ENCODE assay signal across 24 cellular contexts in the genomic region with DNA sequence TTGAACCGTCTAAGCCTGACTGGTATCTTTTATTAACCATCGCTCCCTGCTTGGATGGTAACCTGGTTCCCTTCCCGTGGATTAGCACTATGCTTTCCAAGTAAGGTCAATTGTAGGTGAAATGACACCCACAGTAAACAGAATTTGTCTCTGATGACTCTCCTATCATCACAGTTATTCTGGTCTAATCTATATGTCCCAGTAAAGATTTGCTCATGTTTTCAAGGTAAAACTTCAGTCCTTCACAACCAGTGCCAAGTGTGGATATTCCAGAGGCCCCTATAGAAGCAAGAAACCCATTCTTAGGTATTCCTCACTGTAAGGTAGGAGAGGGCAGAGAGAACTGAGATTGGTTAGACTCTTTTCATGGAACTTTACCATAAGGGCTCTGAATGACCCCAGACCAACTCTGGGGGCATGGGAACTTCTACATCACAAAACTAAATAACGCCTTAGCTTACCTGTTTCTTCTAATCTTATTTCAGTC. TPM values are rescaled to one million over a fixed set of nuclear protein-coding genes. Genes with fewer than 3 reads are reported as not detected.
DNase-seq lines count a peak whose midpoint lies in the region; ATAC-seq and TF ChIP-seq lines count a peak whose summit lies in the region.
"Had no signal": no experiment of that assay in that cellular context is flagged by ENCODE, and none has a peak within 500 bp of the region (broad histone marks: within the 10 kb centered on the region; RNA-seq: fewer than 3 reads in every experiment).

No MANE protein-coding gene starts in this region.

- peaks cover 20% of the 10 kb centered on the region for H3K4me1 ChIP-seq in Caco-2
- H3K4me1 ChIP-seq: BLaER1 had no signal

- peaks cover 67% of the 10 kb centered on the region for H3K36me3 Mint-ChIP-seq in Caco-2 (ENCODE audit: insufficient read depth, unreplicated experiment)
- peaks cover 15% of the 10 kb centered on the region for H3K36me3 Mint-ChIP-seq in WTC11
- H3K36me3 Mint-ChIP-seq in neural crest cell (ENCODE audit: low read depth), result peaks cover 4% of the 10 kb centered on the region
- H3K36me3 Mint-ChIP-seq in naive thymus-derived CD8-positive, alpha-beta T cell, result no peaks in the 10 kb centered on the region
- H3K36me3 Mint-ChIP-seq: CD4-positive, CD25-positive, alpha-beta regulatory T cell had no signal

- TF ChIP-seq CTCF in Caco-2 (IDR thresholded peaks at IDR 0.05; ENCODE audit: insufficient read depth in 1 of 2, low read depth in 1 of 2, low read length in 1 of 2, severe bottlenecking in 1 of 2, unreplicated experiment in 1 of 2) (no peak), WTC11 (IDR thresholded peaks at IDR 0.05) (no peak), neural crest cell (conservative IDR thresholded peaks at IDR 0.05) (no peak)

- no peak overlapping the region for H3K4me3 ChIP-seq in Caco-2 (ENCODE audit: low read depth, low read length)
- H3K4me3 ChIP-seq: BLaER1, HAP-1 had no signal

- ATAC-seq in WTC11 (no peak), esophagus mucosa (peak; percentile 25), HG03039 (IDR thresholded peaks at IDR 0.05; ENCODE audit: unreplicated experiment) (no peak), HG02571 (IDR thresholded peaks at IDR 0.05; ENCODE audit: unreplicated experiment) (no peak)
- ATAC-seq in naive thymus-derived CD8-positive, alpha-beta T cell, result no peak
- ATAC-seq: PC-3 had no signal

- CTCF ChIA-PET in Caco-2 (lab: Charles Lee), result no interaction called here
- CTCF ChIA-PET in WTC11 (lab: Charles Lee), result interaction anchor here (0.9 to 2.9 kb wide), 5 partner anchors 20 to 130 kb away, joined by 3 to 11 read pairs (median 6); no protein-coding TSS in a partner anchor

- H3K27me3 ChIP-seq in Caco-2 (replicated peaks; ENCODE audit: control insufficient read depth, insufficient read depth, low read length), result no peaks in the 10 kb centered on the region
- H3K27me3 ChIP-seq: BLaER1 had no signal

- H3K27ac Mint-ChIP-seq in Caco-2 (ENCODE audit: unreplicated experiment) (peak overlapping the region; percentile 68), WTC11 (no peak overlapping the region; the same call in 1 of the 2 replicates), neural crest cell (ENCODE audit: unreplicated experiment) (peak overlapping the region; percentile 78)
- H3K27ac Mint-ChIP-seq in naive thymus-derived CD8-positive, alpha-beta T cell, result no peak overlapping the region
- H3K27ac Mint-ChIP-seq: CD4-positive, CD25-positive, alpha-beta regulatory T cell; HFFc6 had no signal

- H3K36me3 ChIP-seq in Caco-2 (ENCODE audit: control insufficient read depth, insufficient read depth, low read length), result no peaks in the 10 kb centered on the region; the same call in 1 of the 2 replicates

- no peaks in the 10 kb centered on the region for H3K9me3 ChIP-seq in Caco-2
- H3K9me3 ChIP-seq: BLaER1, HAP-1 had no signal

- POLR2A ChIA-PET in Caco-2 (lab: Charles Lee), result interaction anchor here (1.0 to 1.2 kb wide), 3 partner anchors 10 to 11 kb away, joined by 3 to 19 read pairs (median 3); partner anchors contain the start of gene HAUS4
- POLR2A ChIA-PET in WTC11 (lab: Charles Lee), result interaction anchor here (2.2 kb wide), 1 partner anchor 10 kb away, joined by 10 read pairs; the partner anchor contains the start of gene HAUS4
- POLR2A ChIA-PET in naive thymus-derived CD8-positive, alpha-beta T cell (lab: Charles Lee), result no interaction called here

- intact Hi-C loops in Caco-2 (cut with micrococcal nuclease; ENCODE audit: unreplicated experiment), result no loop called here

- DNase-seq in Caco-2, result no peak
- no peak for DNase-seq in WTC11 (ENCODE audit: low spot score)
- DNase-seq in neural crest cell (ENCODE audit: low read depth, low spot score), result no peak
- DNase-seq in mesenteric fat pad (ENCODE audit: low spot score), result no peak
- DNase-seq in naive thymus-derived CD8-positive, alpha-beta T cell, result no peak
- DNase-seq: 8988T; CD4-positive, CD25-positive, alpha-beta regulatory T cell; GOT3; HFFc6; Kasumi-1; NCI-H1105; NCI-H1436 treated with DMSO at 0.1 percent for 48 hours; NCI-H187 treated with DMSO at 0.1 percent for 48 hours; NCI-H2171 treated with DMSO at 0.1 percent for 48 hours; NCI-H524 treated with DMSO at 0.1 percent for 48 hours; NCI-H82; NK-92 treated with Interleukin-12 subunit alpha and Interleukin-12 subunit beta, amount 100 ng/mL, for 24 hours; PC-3; SHP77 treated with DMSO at 0.1 percent for 48 hours had no signal

- H3K9me3 Mint-ChIP-seq in Caco-2 (ENCODE audit: unreplicated experiment) (no peaks in the 10 kb centered on the region), WTC11 (peaks cover under 1% of the 10 kb centered on the region; the same call in 1 of the 2 replicates), neural crest cell (no peaks in the 10 kb centered on the region)
- H3K9me3 Mint-ChIP-seq in naive thymus-derived CD8-positive, alpha-beta T cell, result no peaks in the 10 kb centered on the region
- H3K9me3 Mint-ChIP-seq: CD4-positive, CD25-positive, alpha-beta regulatory T cell; HFFc6 had no signal

- no TSS peak for BruUV-seq in Caco-2 (replicated peaks; lab: Mats Ljungman, UMichigan)

- peaks cover under 1% of the 10 kb centered on the region for H3K4me1 Mint-ChIP-seq in Caco-2 (ENCODE audit: low read depth, unreplicated experiment)
- H3K4me1 Mint-ChIP-seq in WTC11, result no peaks in the 10 kb centered on the region
- no peaks in the 10 kb centered on the region for H3K4me1 Mint-ChIP-seq in neural crest cell
- no peaks in the 10 kb centered on the region for H3K4me1 Mint-ChIP-seq in naive thymus-derived CD8-positive, alpha-beta T cell
- H3K4me1 Mint-ChIP-seq: CD4-positive, CD25-positive, alpha-beta regulatory T cell had no signal

- H3K4me3 Mint-ChIP-seq in Caco-2 (ENCODE audit: unreplicated experiment) (no peak overlapping the region), WTC11 (no peak overlapping the region), neural crest cell (no peak overlapping the region)
- no peak overlapping the region for H3K4me3 Mint-ChIP-seq in naive thymus-derived CD8-positive, alpha-beta T cell
- H3K4me3 Mint-ChIP-seq: CD4-positive, CD25-positive, alpha-beta regulatory T cell; HFFc6 had no signal

- H3K27me3 Mint-ChIP-seq in Caco-2 (ENCODE audit: insufficient read depth, unreplicated experiment) (no peaks in the 10 kb centered on the region), WTC11 (ENCODE audit: low read depth) (no peaks in the 10 kb centered on the region), neural crest cell (ENCODE audit: low read depth) (no peaks in the 10 kb centered on the region)
- H3K27me3 Mint-ChIP-seq in naive thymus-derived CD8-positive, alpha-beta T cell, result peaks cover 0 to 2% (median 0%) of the 10 kb centered on the region in 5 donors

TF ChIP-seq in WTC11, 78 proteins besides CTCF, POLR2A, EP300 and RAD21:
- TF ChIP-seq USF2 (CRISPR knock-in tag; IDR thresholded peaks at IDR 0.05) (no peak), GABPB1 (CRISPR knock-in tag; IDR thresholded peaks at IDR 0.05) (0 out of 2 replicates have a peak, but pooled peaks have one; percentile 31)

RNA-seq across cellular contexts. Expression of gene HAUS4, which starts 9.9 kb away (rescaled TPM):
- total RNA-seq in Caco-2 (2022), result 67.7 and 70.7 TPM in 2 replicates
- total RNA-seq in WTC11 (2021), result 52.4 to 57.6 TPM (median 53.5 TPM) in 3 replicates
- 32.9 TPM for total RNA-seq in esophagus mucosa
- 58.7 and 62.7 TPM in 2 replicates for total RNA-seq in neural crest cell
- total RNA-seq in mesenteric fat pad, result 20.8 TPM
- total RNA-seq in naive thymus-derived CD8-positive, alpha-beta T cell, result 10 to 100 TPM; 24.4 to 26.7 TPM
- 10 to 100 TPM; 27.1 to 31.7 (median 29.8) TPM for polyA plus RNA-seq in naive thymus-derived CD8-positive, alpha-beta T cell

RNA-seq across cellular contexts. Expression of gene AJUBA, which starts 15.5 kb away (rescaled TPM):
- total RNA-seq in Caco-2 (2022), result 184 and 211 TPM in 2 replicates
- 28.8 to 35.8 TPM (median 33.8 TPM) in 3 replicates for total RNA-seq in WTC11 (2021)
- 26.6 TPM for total RNA-seq in esophagus mucosa
- 32.8 and 33.1 TPM in 2 replicates for total RNA-seq in neural crest cell
- total RNA-seq in mesenteric fat pad, result 6.0 TPM
- 1 to 10 TPM; 1.5 to 1.9 TPM for total RNA-seq in naive thymus-derived CD8-positive, alpha-beta T cell
- polyA plus RNA-seq in naive thymus-derived CD8-positive, alpha-beta T cell, result 1 to 10 TPM in 1 of 3 donors, under 1 TPM in 2; 0.05 to 1.2 (median 0.45) TPM

RNA-seq across cellular contexts. Expression of gene PRMT5, which starts 37.6 kb away (rescaled TPM):
- total RNA-seq in Caco-2 (2022), result 107 and 111 TPM in 2 replicates
- 119 to 124 TPM (median 123 TPM) in 3 replicates for total RNA-seq in WTC11 (2021)
- 65.4 TPM for total RNA-seq in esophagus mucosa
- 134 and 136 TPM in 2 replicates for total RNA-seq in neural crest cell
- 54.8 TPM for total RNA-seq in mesenteric fat pad
- total RNA-seq in naive thymus-derived CD8-positive, alpha-beta T cell, result 10 to 100 TPM; 37.7 to 38.8 TPM
- polyA plus RNA-seq in naive thymus-derived CD8-positive, alpha-beta T cell, result 10 to 100 TPM; 42.4 to 67.3 (median 62.2) TPM

RNA-seq across cellular contexts. Expression of gene C14orf93, which starts 43.1 kb away (rescaled TPM):
- total RNA-seq in Caco-2 (2022) (7.2 and 7.8 TPM in 2 replicates), WTC11 (2021) (8.1 to 12.8 TPM (median 11.9 TPM) in 3 replicates), esophagus mucosa (4.6 TPM), neural crest cell (11.5 and 13.6 TPM in 2 replicates), mesenteric fat pad (4.9 TPM)
- total RNA-seq in naive thymus-derived CD8-positive, alpha-beta T cell, result 10 to 100 TPM; 16.8 to 17.3 TPM
- 10 to 100 TPM in 1 of 3 donors, 1 to 10 TPM in 2; 5.6 to 10.9 (median 7.5) TPM for polyA plus RNA-seq in naive thymus-derived CD8-positive, alpha-beta T cell

RNA-seq across cellular contexts. Expression of gene RBM23, which starts 47.9 kb away (rescaled TPM):
- total RNA-seq in Caco-2 (2022) (67.0 and 70.0 TPM in 2 replicates), WTC11 (2021) (42.4 to 49.4 TPM (median 47.4 TPM) in 3 replicates), esophagus mucosa (35.4 TPM), neural crest cell (103 and 110 TPM in 2 replicates), mesenteric fat pad (53.8 TPM)
- total RNA-seq in naive thymus-derived CD8-positive, alpha-beta T cell, result 100 to 1,000 TPM; 143 to 148 TPM
- polyA plus RNA-seq in naive thymus-derived CD8-positive, alpha-beta T cell, result 10 to 100 TPM; 42.2 to 62.8 (median 59.6) TPM

Comparison
In these comparisons a context has a peak if more than half of its experiments do, and no peak if none do; other contexts are left out.
1. H3K27ac Mint-ChIP-seq: peak in Caco-2 (single experiment) and neural crest cell (single experiment); none in WTC11 (single experiment) and naive thymus-derived CD8-positive, alpha-beta T cell (0 of 10).